ENCODE assay signal across 9 cellular contexts in the genomic region with DNA sequence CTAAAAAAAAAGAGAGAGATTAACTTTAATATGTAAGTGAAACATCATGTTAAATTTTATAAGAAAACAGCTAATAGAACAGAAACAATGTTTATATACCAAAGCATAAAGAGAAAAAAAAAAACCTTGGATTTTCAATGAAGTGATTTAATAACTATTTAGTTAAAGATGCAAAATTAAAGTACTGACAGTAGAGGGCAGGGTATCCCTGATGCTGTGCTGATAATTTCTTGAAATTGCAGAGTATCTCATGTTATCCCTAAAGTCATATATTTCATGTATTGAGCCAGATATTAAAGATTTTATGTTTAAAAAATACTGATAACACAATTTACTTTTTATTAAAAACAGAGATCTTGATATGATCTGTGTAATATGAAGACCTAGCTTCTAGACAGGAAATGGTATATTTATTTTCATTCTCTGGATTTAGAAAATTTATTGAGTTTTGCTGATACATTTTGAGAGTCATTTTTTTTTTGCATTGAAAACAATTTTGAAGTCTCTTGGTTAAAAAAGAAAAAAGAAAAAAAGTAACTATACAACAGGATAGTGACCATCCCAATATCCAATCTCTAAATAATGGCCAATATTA.
DNase-seq lines count a peak whose midpoint lies in the region; ATAC-seq and TF ChIP-seq lines count a peak whose summit lies in the region.
"Had no signal": no experiment of that assay in that cellular context is flagged by ENCODE, and none has a peak within 500 bp of the region (broad histone marks: within the 10 kb centered on the region; RNA-seq: fewer than 3 reads in every experiment).

No MANE protein-coding gene starts in this region.

- H3K9me3 ChIP-seq in Loucy (ENCODE audit: insufficient read depth, low read depth, low read length) = no peaks in the 10 kb centered on the region

- no peak overlapping the region for H2AFZ ChIP-seq in Loucy (ENCODE audit: low read length)

- H3K4me3 ChIP-seq in Loucy (ENCODE audit: low read length, poor library complexity, severe bottlenecking) = no peak overlapping the region

- no peaks in the 10 kb centered on the region for H3K27me3 ChIP-seq in Loucy (ENCODE audit: insufficient read depth, low read length, poor library complexity, severe bottlenecking)

- H3K4me2 ChIP-seq in Loucy (ENCODE audit: low read depth, low read length, poor library complexity, severe bottlenecking) = no peak overlapping the region

- no peaks in the 10 kb centered on the region for H3F3A ChIP-seq in Loucy (ENCODE audit: low read depth)

- no peaks in the 10 kb centered on the region for H3K4me1 ChIP-seq in Loucy (ENCODE audit: insufficient read depth, low read length, poor library complexity, severe bottlenecking)

- peak; percentile 34 for TF ChIP-seq CTCF in Loucy (conservative IDR thresholded peaks at IDR 0.05; ENCODE audit: low read length)

- no peaks in the 10 kb centered on the region for H3K36me3 ChIP-seq in Loucy (ENCODE audit: insufficient read depth, low read length)

- H3K9me2 ChIP-seq in Loucy (replicated peaks; ENCODE audit: low read depth, low read length) = no peaks in the 10 kb centered on the region

- no peak for ATAC-seq in HG03521 (IDR thresholded peaks at IDR 0.05; ENCODE audit: unreplicated experiment)
- ATAC-seq: activated T-cell treated with anti-CD3 and anti-CD28 coated beads, Interleukin-2, amount 50 U/mL, for 72 hours had no signal

- no peaks in the 10 kb centered on the region for H3K79me2 ChIP-seq in Loucy (ENCODE audit: insufficient read depth, low read length)

- no peaks in the 10 kb centered on the region for H4K20me1 ChIP-seq in Loucy (ENCODE audit: insufficient read depth, low read length, poor library complexity, severe bottlenecking)

- DNase-seq in Ammon's horn (ENCODE audit: low spot score) = peak; percentile 51
- peak; percentile 28 for DNase-seq in cerebellum (ENCODE audit: low spot score)
- peak; percentile 42 for DNase-seq in medulla oblongata (ENCODE audit: extremely low spot score)
- DNase-seq in stimulated activated naive CD4-positive, alpha-beta T cell (lab: John Stamatoyannopoulos, UW) = no peak
- no peak for DNase-seq in NOMO-1 treated with DMSO at 0.1 percent for 48 hours (lab: John Stamatoyannopoulos, UW; ENCODE audit: unreplicated experiment)
- no peak for DNase-seq in DMS153 (lab: John Stamatoyannopoulos, UW)
- DNase-seq: activated T-cell treated with anti-CD3 and anti-CD28 coated beads, Interleukin-2, amount 50 U/mL, for 72 hours had no signal

- H3K9ac ChIP-seq in Loucy (ENCODE audit: low read depth, low read length, poor library complexity, severe bottlenecking) = no peak overlapping the region

Comparison
In these comparisons a context has a peak if more than half of its experiments do, and no peak if none do; other contexts are left out.
1. DNase-seq: peak in Ammon's horn (single experiment), cerebellum (single experiment) and medulla oblongata (single experiment); none in stimulated activated naive CD4-positive, alpha-beta T cell (0 of 6), NOMO-1 treated with DMSO at 0.1 percent for 48 hours (single experiment) and DMS153 (single experiment).